In genomic region chr12:67370979-67371378, GRCh38 we compare ENCODE assay signal across 17 cellular contexts.
DNase-seq lines count a peak whose midpoint lies in the region; ATAC-seq and TF ChIP-seq lines count a peak whose summit lies in the region.
"Had no signal": no experiment of that assay in that cellular context is flagged by ENCODE, and none has a peak within 500 bp of the region (broad histone marks: within the 10 kb centered on the region; RNA-seq: fewer than 3 reads in every experiment).

No MANE protein-coding gene starts in this region.

- H3K27me3 ChIP-seq in mesenchymal stem cell (ENCODE audit: control insufficient read depth in 1 of 2, insufficient read depth in 1 of 2, low read length in 2 of 2) (no peaks in the 10 kb centered on the region), Karpas-422 (ENCODE audit: low read length) (no peaks in the 10 kb centered on the region)

- no peak overlapping the region for H4K8ac ChIP-seq in mesenchymal stem cell (ENCODE audit: low read length)

- H3K18ac ChIP-seq in mesenchymal stem cell (ENCODE audit: low read depth in 1 of 2, low read length in 2 of 2), result no peak overlapping the region

- H2AK5ac ChIP-seq in mesenchymal stem cell (ENCODE audit: low read length, severe bottlenecking), result no peak overlapping the region

- H2BK15ac ChIP-seq in mesenchymal stem cell (ENCODE audit: low read depth, poor library complexity, severe bottlenecking), result no peak overlapping the region

- peak; percentile 31 for DNase-seq in AG10803 (ENCODE audit: low read depth)
- no peak for DNase-seq in chondrocyte (ENCODE audit: low spot score)
- no peak for DNase-seq in mesenchymal stem cell
- no peak for DNase-seq in HEK293T (ENCODE audit: extremely low spot score)
- DNase-seq in NCI-H526 treated with DMSO at 0.1 percent for 48 hours (lab: John Stamatoyannopoulos, UW), result no peak
- no peak for DNase-seq in Karpas-422
- DNase-seq: AML-193; NCI-H187; NCI-H446; NK-92 treated with Interleukin-12 subunit alpha and Interleukin-12 subunit beta, amount 100 ng/mL, for 24 hours; SIG-M5 had no signal

- no peaks in the 10 kb centered on the region for H3K9me3 ChIP-seq in HEK293 (ENCODE audit: control insufficient read depth, insufficient read depth, low read depth, low read length)
- no peaks in the 10 kb centered on the region for H3K9me3 ChIP-seq in mesenchymal stem cell (ENCODE audit: control insufficient read depth, low read length)
- H3K9me3 ChIP-seq in Karpas-422 (ENCODE audit: low read length), result no peaks in the 10 kb centered on the region
- H3K9me3 ChIP-seq: A549 had no signal

- no peak for TF ChIP-seq CTCF in AG10803 (conservative IDR thresholded peaks at IDR 0.05; ENCODE audit: low read length)
- TF ChIP-seq CTCF in HEK293 (tag by site-specific recombination; IDR thresholded peaks at IDR 0.05), result no peak
- TF ChIP-seq CTCF in chondrocyte (IDR thresholded peaks at IDR 0.05), result no peak

- H3K36me3 ChIP-seq in HEK293 (ENCODE audit: control insufficient read depth in 2 of 2, insufficient read depth in 1 of 2, low read length in 2 of 2), result no peaks in the 10 kb centered on the region
- H3K36me3 ChIP-seq in mesenchymal stem cell (ENCODE audit: control insufficient read depth in 1 of 2, insufficient read depth in 2 of 2, low read depth in 1 of 2, low read length in 2 of 2), result no peaks in the 10 kb centered on the region
- H3K36me3 ChIP-seq in Karpas-422 (ENCODE audit: insufficient read depth, low read length), result no peaks in the 10 kb centered on the region; the same call in 1 of the 2 replicates

- H3K4me2 ChIP-seq in mesenchymal stem cell (ENCODE audit: low read length, poor library complexity, severe bottlenecking), result no peak overlapping the region
- no peak overlapping the region for H3K4me2 ChIP-seq in Karpas-422 (ENCODE audit: low read depth, low read length, poor library complexity, severe bottlenecking)
- H3K4me2 ChIP-seq: A549 had no signal

- no peak overlapping the region for H3K14ac ChIP-seq in mesenchymal stem cell (ENCODE audit: low read length in 2 of 2)

- H2BK12ac ChIP-seq in mesenchymal stem cell (ENCODE audit: low read length in 2 of 2), result no peak overlapping the region

- no peaks in the 10 kb centered on the region for H3K9me2 ChIP-seq in Karpas-422 (replicated peaks; ENCODE audit: insufficient read depth, low read length)

- no peaks in the 10 kb centered on the region for H3K36me3 Mint-ChIP-seq in chondrocyte (ENCODE audit: low read depth)
- H3K36me3 Mint-ChIP-seq: CD14-positive monocyte had no signal

- H3K4me3 Mint-ChIP-seq in chondrocyte (ENCODE audit: unreplicated experiment), result no peak overlapping the region
- H3K4me3 Mint-ChIP-seq: CD14-positive monocyte had no signal

- H3K27ac ChIP-seq in HEK293 (ENCODE audit: extremely low read depth, low read depth, low read length), result no peak overlapping the region
- H3K27ac ChIP-seq in mesenchymal stem cell (ENCODE audit: low read length, poor library complexity, severe bottlenecking), result no peak overlapping the region
- H3K27ac ChIP-seq in Karpas-422 (ENCODE audit: low read length), result no peak overlapping the region
- H3K27ac ChIP-seq: A549 had no signal

- H3K9ac ChIP-seq in mesenchymal stem cell (ENCODE audit: low read length) (peak overlapping the region; percentile 14), Karpas-422 (ENCODE audit: low read length) (no peak overlapping the region)

- no peak overlapping the region for H3K23ac ChIP-seq in mesenchymal stem cell (ENCODE audit: low read length in 2 of 2)

- no peaks in the 10 kb centered on the region for H3K79me1 ChIP-seq in mesenchymal stem cell (replicated peaks; ENCODE audit: low read length, poor library complexity, severe bottlenecking)

- CTCF ChIA-PET in HEK293 (lab: Yijun Ruan, JAX), result interaction anchor here (0.6 kb wide), 1 partner anchor 547 kb away, joined by 3 read pairs; no protein-coding TSS in a partner anchor
- CTCF ChIA-PET in HEK293T (lab: Yijun Ruan, JAX), result interaction anchor here (0.7 to 1.1 kb wide), 4 partner anchors 16 to 1019 kb away, joined by 3 to 5 read pairs (median 4); no protein-coding TSS in a partner anchor

- H3K4me1 ChIP-seq in HEK293 (ENCODE audit: control insufficient read depth, insufficient read depth, low read length) (no peaks in the 10 kb centered on the region), mesenchymal stem cell (ENCODE audit: control insufficient read depth, insufficient read depth, low read depth, low read length) (peaks cover 13% of the 10 kb centered on the region), Karpas-422 (ENCODE audit: low read length) (peaks cover 21% of the 10 kb centered on the region)
- H3K4me1 ChIP-seq: A549 had no signal

- H3K9me3 Mint-ChIP-seq in chondrocyte (ENCODE audit: low read depth), result no peaks in the 10 kb centered on the region

- peaks cover 18% of the 10 kb centered on the region for H3K4me1 Mint-ChIP-seq in chondrocyte (ENCODE audit: low read depth)
- H3K4me1 Mint-ChIP-seq: CD14-positive monocyte had no signal

- H3K27ac Mint-ChIP-seq in chondrocyte (ENCODE audit: unreplicated experiment), result peak overlapping the region; percentile 41
- H3K27ac Mint-ChIP-seq: CD14-positive monocyte had no signal

- H2BK120ac ChIP-seq in mesenchymal stem cell (ENCODE audit: low read depth, low read length), result no peak overlapping the region

- no peak for ATAC-seq in GM19463 (IDR thresholded peaks at IDR 0.05; ENCODE audit: unreplicated experiment)
- ATAC-seq: A549, HCT116, HepG2 had no signal

- H4K91ac ChIP-seq in mesenchymal stem cell (ENCODE audit: low read length), result no peak overlapping the region

- no peaks in the 10 kb centered on the region for H4K20me1 ChIP-seq in Karpas-422 (ENCODE audit: insufficient read depth, low read depth, low read length)

- no peak overlapping the region for H3K4ac ChIP-seq in mesenchymal stem cell (ENCODE audit: low read depth in 1 of 2, low read length in 2 of 2)

- H3K4me3 ChIP-seq in AG10803 (ENCODE audit: low read length) (no peak overlapping the region), HEK293 (ENCODE audit: low read depth, low read length) (no peak overlapping the region), mesenchymal stem cell (ENCODE audit: insufficient read depth in 1 of 2, low read depth in 1 of 2, low read length in 2 of 2) (no peak overlapping the region), Karpas-422 (ENCODE audit: low read length) (no peak overlapping the region)
- H3K4me3 ChIP-seq: A549 had no signal

- H2AFZ ChIP-seq in mesenchymal stem cell (ENCODE audit: low read depth, low read length) (no peak overlapping the region), Karpas-422 (ENCODE audit: low read length) (no peak overlapping the region)

- POLR2A ChIA-PET in HEK293 (lab: Yijun Ruan, JAX) (no interaction called here), HEK293T (lab: Yijun Ruan, JAX) (no interaction called here)

- no peaks in the 10 kb centered on the region for H3K79me2 ChIP-seq in Karpas-422 (ENCODE audit: low read length)

- H2BK5ac ChIP-seq in mesenchymal stem cell (ENCODE audit: low read depth, low read length, poor library complexity, severe bottlenecking), result no peak overlapping the region

- no peaks in the 10 kb centered on the region for H3K27me3 Mint-ChIP-seq in chondrocyte (ENCODE audit: low read depth)

TF ChIP-seq in HEK293, 187 proteins besides CTCF, POLR2A, EP300 and RAD21:
- no peak for TF ChIP-seq ZSCAN18 (tag by site-specific recombination; IDR thresholded peaks at IDR 0.05)
- 0 out of 2 replicates have a peak, but pooled peaks have one; percentile 6 for TF ChIP-seq FEZF1 (tag by site-specific recombination; IDR thresholded peaks at IDR 0.05)
- no peak for TF ChIP-seq HOXD13 (CRISPR knock-in tag; IDR thresholded peaks at IDR 0.05; ENCODE audit: borderline replicate concordance)
- 0 out of 2 replicates have a peak, but pooled peaks have one; percentile 55 for TF ChIP-seq ZNF701 (tag by site-specific recombination; IDR thresholded peaks at IDR 0.05)
- no peak for TF ChIP-seq HOXA7 (CRISPR knock-in tag; IDR thresholded peaks at IDR 0.05; ENCODE audit: borderline replicate concordance)

TF ChIP-seq in HEK293T, 16 proteins besides CTCF, POLR2A, EP300 and RAD21:
- TF ChIP-seq PKNOX1 (IDR thresholded peaks at IDR 0.05) (no peak), NFRKB (IDR thresholded peaks at IDR 0.05) (no peak), TARDBP (IDR thresholded peaks at IDR 0.05) (no peak), ZNF384 (IDR thresholded peaks at IDR 0.05) (no peak), HDGF (IDR thresholded peaks at IDR 0.05; ENCODE audit: borderline replicate concordance) (no peak), ELF4 (IDR thresholded peaks at IDR 0.05) (no peak), SUZ12 (IDR thresholded peaks at IDR 0.05) (no peak), FOXM1 (IDR thresholded peaks at IDR 0.05; ENCODE audit: borderline replicate concordance) (no peak), SP1 (IDR thresholded peaks at IDR 0.05) (no peak), BHLHE40 (IDR thresholded peaks at IDR 0.05; ENCODE audit: borderline replicate concordance) (no peak), FOXK2 (IDR thresholded peaks at IDR 0.05) (no peak), L3MBTL2 (conservative IDR thresholded peaks at IDR 0.05) (no peak), FOXA1 (IDR thresholded peaks at IDR 0.05) (no peak), ARNT (IDR thresholded peaks at IDR 0.05) (no peak)
